In genomic region chr9:96490534-96491078, GRCh38 we compare ENCODE assay signal across 1 cellular context.
TF ChIP-seq lines count a peak whose summit lies in the region.

No MANE protein-coding gene starts in this region.

TF ChIP-seq in HepG2, 621 proteins besides CTCF, POLR2A, EP300 and RAD21 (continued from another document and continues in another):
- TF ChIP-seq, protein P1, sequence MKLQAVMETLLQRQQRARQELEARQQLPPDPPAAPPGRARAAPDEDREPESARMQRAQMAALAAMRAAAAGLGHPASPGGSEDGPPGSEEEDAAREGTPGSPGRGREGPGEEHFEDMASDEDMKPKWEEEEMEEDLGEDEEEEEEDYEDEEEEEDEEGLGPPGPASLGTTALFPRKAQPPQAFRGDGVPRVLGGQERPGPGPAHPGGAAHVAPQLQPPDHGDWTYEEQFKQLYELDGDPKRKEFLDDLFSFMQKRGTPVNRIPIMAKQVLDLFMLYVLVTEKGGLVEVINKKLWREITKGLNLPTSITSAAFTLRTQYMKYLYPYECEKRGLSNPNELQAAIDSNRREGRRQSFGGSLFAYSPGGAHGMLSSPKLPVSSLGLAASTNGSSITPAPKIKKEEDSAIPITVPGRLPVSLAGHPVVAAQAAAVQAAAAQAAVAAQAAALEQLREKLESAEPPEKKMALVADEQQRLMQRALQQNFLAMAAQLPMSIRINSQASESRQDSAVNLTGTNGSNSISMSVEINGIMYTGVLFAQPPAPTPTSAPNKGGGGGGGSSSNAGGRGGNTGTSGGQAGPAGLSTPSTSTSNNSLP (IDR thresholded peaks at IDR 0.05; ENCODE audit: low read depth, low read length): no peak
- TF ChIP-seq, protein P2, sequence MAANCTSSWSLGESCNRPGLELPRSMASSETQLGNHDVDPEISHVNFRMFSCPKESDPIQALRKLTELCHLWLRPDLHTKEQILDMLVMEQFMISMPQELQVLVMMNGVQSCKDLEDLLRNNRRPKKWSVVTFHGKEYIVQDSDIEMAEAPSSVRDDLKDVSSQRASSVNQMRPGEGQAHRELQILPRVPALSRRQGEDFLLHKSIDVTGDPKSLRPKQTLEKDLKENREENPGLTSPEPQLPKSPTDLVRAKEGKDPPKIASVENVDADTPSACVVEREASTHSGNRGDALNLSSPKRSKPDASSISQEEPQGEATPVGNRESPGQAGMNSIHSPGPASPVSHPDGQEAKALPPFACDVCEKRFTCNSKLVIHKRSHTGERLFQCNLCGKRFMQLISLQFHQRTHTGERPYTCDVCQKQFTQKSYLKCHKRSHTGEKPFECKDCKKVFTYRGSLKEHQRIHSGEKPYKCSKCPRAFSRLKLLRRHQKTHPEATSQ (CRISPR knock-in tag; IDR thresholded peaks at IDR 0.05; ENCODE audit: borderline replicate concordance): peak; percentile 1; the same call in 1 of the 2 replicates
- TF ChIP-seq PHF8 (CRISPR knock-in tag; IDR thresholded peaks at IDR 0.05) (no peak), ZNF343 (CRISPR knock-in tag; IDR thresholded peaks at IDR 0.05) (no peak), KLF11 (CRISPR knock-in tag; IDR thresholded peaks at IDR 0.05) (no peak), NFYC (CRISPR knock-in tag; IDR thresholded peaks at IDR 0.05) (no peak), ATF3 (CRISPR knock-in tag; IDR thresholded peaks at IDR 0.05) (no peak), FOXA1 (IDR thresholded peaks at IDR 0.05) (no peak), FOXA1 (CRISPR knock-in tag; IDR thresholded peaks at IDR 0.05) (peak; percentile 54; the same call in 1 of the 2 replicates), NR2F2 (IDR thresholded peaks at IDR 0.05; ENCODE audit: borderline replicate concordance, low read depth) (peak; percentile 71), NR2F6 (IDR thresholded peaks at IDR 0.05) (no peak), NR2F6 (CRISPR knock-in tag; IDR thresholded peaks at IDR 0.05) (0 out of 2 replicates have a peak, but pooled peaks have one; percentile 20), ZFP90 (CRISPR knock-in tag; IDR thresholded peaks at IDR 0.05; ENCODE audit: borderline replicate concordance) (no peak), RFX3 (CRISPR knock-in tag; IDR thresholded peaks at IDR 0.05) (no peak), MEIS1 (CRISPR knock-in tag; IDR thresholded peaks at IDR 0.05; ENCODE audit: borderline replicate concordance) (no peak), FOXA3 (CRISPR knock-in tag; IDR thresholded peaks at IDR 0.05) (peak; percentile 68), RARG (CRISPR knock-in tag; IDR thresholded peaks at IDR 0.05; ENCODE audit: low read depth) (no peak), POLR2AphosphoS2 (IDR thresholded peaks at IDR 0.05; ENCODE audit: low read depth, low read length) (no peak), KDM5B (CRISPR knock-in tag; IDR thresholded peaks at IDR 0.05; ENCODE audit: borderline replicate concordance) (0 out of 2 replicates have a peak, but pooled peaks have one; percentile 31), POLR2G (IDR thresholded peaks at IDR 0.05; ENCODE audit: low read depth, low read length) (peak; percentile 88; the same call in 1 of the 2 replicates), ZNF512 (CRISPR knock-in tag; IDR thresholded peaks at IDR 0.05) (no peak), RARA (CRISPR knock-in tag; IDR thresholded peaks at IDR 0.05) (peak; percentile 33; the same call in 1 of the 2 replicates), PBX2 (CRISPR knock-in tag; IDR thresholded peaks at IDR 0.05) (peak; percentile 79), U2AF1 (optimal IDR thresholded peaks at IDR 0.05; ENCODE audit: low read depth, low read length) (peak; percentile 92), MEIS2 (CRISPR knock-in tag; IDR thresholded peaks at IDR 0.05) (peak; percentile 96), MAFF (IDR thresholded peaks at IDR 0.05; ENCODE audit: low read depth, low read length) (no peak), ZNF878 (CRISPR knock-in tag; IDR thresholded peaks at IDR 0.05) (0 out of 2 replicates have a peak, but pooled peaks have one; percentile 18), ZNF598 (CRISPR knock-in tag; IDR thresholded peaks at IDR 0.05; ENCODE audit: borderline replicate concordance) (no peak), KLF6 (CRISPR knock-in tag; IDR thresholded peaks at IDR 0.05) (no peak), ARNT (IDR thresholded peaks at IDR 0.05) (no peak), ZBTB43 (CRISPR knock-in tag; conservative IDR thresholded peaks at IDR 0.05) (peak; percentile 84; the same call in 1 of the 2 replicates), ZNF430 (CRISPR knock-in tag; IDR thresholded peaks at IDR 0.05) (no peak), PPARG (CRISPR knock-in tag; conservative IDR thresholded peaks at IDR 0.05) (0 out of 2 replicates have a peak, but pooled peaks have one; percentile 13), ZNF703 (CRISPR knock-in tag; IDR thresholded peaks at IDR 0.05; ENCODE audit: borderline replicate concordance) (no peak), GABPB1 (CRISPR knock-in tag; IDR thresholded peaks at IDR 0.05) (no peak), NONO (IDR thresholded peaks at IDR 0.05) (no peak), NONO (CRISPR knock-in tag; conservative IDR thresholded peaks at IDR 0.05) (no peak), ZFP41 (CRISPR knock-in tag; IDR thresholded peaks at IDR 0.05; ENCODE audit: borderline replicate concordance) (0 out of 2 replicates have a peak, but pooled peaks have one; percentile 21), ZBTB21 (CRISPR knock-in tag; IDR thresholded peaks at IDR 0.05) (0 out of 2 replicates have a peak, but pooled peaks have one; percentile 18), ASH2L (IDR thresholded peaks at IDR 0.05; ENCODE audit: insufficient read length, low read depth, low read length) (peak; percentile 83), HNRNPUL1 (IDR thresholded peaks at IDR 0.05; ENCODE audit: low read depth, low read length) (no peak), ZNF570 (CRISPR knock-in tag; IDR thresholded peaks at IDR 0.05; ENCODE audit: borderline replicate concordance) (no peak), HNF4A (CRISPR knock-in tag; IDR thresholded peaks at IDR 0.05) (no peak), ZNF773 (CRISPR knock-in tag; IDR thresholded peaks at IDR 0.05; ENCODE audit: borderline replicate concordance) (no peak)
- TF ChIP-seq, protein P3, sequence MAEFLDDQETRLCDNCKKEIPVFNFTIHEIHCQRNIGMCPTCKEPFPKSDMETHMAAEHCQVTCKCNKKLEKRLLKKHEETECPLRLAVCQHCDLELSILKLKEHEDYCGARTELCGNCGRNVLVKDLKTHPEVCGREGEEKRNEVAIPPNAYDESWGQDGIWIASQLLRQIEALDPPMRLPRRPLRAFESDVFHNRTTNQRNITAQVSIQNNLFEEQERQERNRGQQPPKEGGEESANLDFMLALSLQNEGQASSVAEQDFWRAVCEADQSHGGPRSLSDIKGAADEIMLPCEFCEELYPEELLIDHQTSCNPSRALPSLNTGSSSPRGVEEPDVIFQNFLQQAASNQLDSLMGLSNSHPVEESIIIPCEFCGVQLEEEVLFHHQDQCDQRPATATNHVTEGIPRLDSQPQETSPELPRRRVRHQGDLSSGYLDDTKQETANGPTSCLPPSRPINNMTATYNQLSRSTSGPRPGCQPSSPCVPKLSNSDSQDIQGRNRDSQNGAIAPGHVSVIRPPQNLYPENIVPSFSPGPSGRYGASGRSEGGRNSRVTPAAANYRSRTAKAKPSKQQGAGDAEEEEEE (CRISPR knock-in tag; IDR thresholded peaks at IDR 0.05; ENCODE audit: borderline replicate concordance): no peak
- TF ChIP-seq, protein P4, sequence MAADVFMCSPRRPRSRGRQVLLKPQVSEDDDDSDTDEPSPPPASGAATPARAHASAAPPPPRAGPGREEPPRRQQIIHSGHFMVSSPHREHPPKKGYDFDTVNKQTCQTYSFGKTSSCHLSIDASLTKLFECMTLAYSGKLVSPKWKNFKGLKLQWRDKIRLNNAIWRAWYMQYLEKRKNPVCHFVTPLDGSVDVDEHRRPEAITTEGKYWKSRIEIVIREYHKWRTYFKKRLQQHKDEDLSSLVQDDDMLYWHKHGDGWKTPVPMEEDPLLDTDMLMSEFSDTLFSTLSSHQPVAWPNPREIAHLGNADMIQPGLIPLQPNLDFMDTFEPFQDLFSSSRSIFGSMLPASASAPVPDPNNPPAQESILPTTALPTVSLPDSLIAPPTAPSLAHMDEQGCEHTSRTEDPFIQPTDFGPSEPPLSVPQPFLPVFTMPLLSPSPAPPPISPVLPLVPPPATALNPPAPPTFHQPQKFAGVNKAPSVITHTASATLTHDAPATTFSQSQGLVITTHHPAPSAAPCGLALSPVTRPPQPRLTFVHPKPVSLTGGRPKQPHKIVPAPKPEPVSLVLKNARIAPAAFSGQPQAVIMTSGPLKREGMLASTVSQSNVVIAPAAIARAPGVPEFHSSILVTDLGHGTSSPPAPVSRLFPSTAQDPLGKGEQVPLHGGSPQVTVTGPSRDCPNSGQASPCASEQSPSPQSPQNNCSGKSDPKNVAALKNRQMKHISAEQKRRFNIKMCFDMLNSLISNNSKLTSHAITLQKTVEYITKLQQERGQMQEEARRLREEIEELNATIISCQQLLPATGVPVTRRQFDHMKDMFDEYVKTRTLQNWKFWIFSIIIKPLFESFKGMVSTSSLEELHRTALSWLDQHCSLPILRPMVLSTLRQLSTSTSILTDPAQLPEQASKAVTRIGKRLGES (CRISPR knock-in tag; IDR thresholded peaks at IDR 0.05; ENCODE audit: borderline replicate concordance): no peak
- TF ChIP-seq, protein P5, sequence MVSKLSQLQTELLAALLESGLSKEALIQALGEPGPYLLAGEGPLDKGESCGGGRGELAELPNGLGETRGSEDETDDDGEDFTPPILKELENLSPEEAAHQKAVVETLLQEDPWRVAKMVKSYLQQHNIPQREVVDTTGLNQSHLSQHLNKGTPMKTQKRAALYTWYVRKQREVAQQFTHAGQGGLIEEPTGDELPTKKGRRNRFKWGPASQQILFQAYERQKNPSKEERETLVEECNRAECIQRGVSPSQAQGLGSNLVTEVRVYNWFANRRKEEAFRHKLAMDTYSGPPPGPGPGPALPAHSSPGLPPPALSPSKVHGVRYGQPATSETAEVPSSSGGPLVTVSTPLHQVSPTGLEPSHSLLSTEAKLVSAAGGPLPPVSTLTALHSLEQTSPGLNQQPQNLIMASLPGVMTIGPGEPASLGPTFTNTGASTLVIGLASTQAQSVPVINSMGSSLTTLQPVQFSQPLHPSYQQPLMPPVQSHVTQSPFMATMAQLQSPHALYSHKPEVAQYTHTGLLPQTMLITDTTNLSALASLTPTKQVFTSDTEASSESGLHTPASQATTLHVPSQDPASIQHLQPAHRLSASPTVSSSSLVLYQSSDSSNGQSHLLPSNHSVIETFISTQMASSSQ (IDR thresholded peaks at IDR 0.05; ENCODE audit: low read depth): no peak
- TF ChIP-seq, protein P5 (CRISPR knock-in tag; IDR thresholded peaks at IDR 0.05; ENCODE audit: borderline replicate concordance): no peak
- TF ChIP-seq, protein P6, sequence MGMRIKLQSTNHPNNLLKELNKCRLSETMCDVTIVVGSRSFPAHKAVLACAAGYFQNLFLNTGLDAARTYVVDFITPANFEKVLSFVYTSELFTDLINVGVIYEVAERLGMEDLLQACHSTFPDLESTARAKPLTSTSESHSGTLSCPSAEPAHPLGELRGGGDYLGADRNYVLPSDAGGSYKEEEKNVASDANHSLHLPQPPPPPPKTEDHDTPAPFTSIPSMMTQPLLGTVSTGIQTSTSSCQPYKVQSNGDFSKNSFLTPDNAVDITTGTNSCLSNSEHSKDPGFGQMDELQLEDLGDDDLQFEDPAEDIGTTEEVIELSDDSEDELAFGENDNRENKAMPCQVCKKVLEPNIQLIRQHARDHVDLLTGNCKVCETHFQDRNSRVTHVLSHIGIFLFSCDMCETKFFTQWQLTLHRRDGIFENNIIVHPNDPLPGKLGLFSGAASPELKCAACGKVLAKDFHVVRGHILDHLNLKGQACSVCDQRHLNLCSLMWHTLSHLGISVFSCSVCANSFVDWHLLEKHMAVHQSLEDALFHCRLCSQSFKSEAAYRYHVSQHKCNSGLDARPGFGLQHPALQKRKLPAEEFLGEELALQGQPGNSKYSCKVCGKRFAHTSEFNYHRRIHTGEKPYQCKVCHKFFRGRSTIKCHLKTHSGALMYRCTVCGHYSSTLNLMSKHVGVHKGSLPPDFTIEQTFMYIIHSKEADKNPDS (CRISPR knock-in tag; IDR thresholded peaks at IDR 0.05): no peak
